ENCODE assay signal across 8 cellular contexts in genomic region chr5:154937718-154938466, GRCh38. TPM values are rescaled to one million over a fixed set of nuclear protein-coding genes. Genes with fewer than 3 reads are reported as not detected.
A peak's percentile ranks its signal among the peaks of the same experiment; 100 is the strongest.
DNase-seq lines count a peak whose midpoint lies in the region; ATAC-seq, FAIRE-seq and TF ChIP-seq lines count a peak whose summit lies in the region.

A gene with protein sequence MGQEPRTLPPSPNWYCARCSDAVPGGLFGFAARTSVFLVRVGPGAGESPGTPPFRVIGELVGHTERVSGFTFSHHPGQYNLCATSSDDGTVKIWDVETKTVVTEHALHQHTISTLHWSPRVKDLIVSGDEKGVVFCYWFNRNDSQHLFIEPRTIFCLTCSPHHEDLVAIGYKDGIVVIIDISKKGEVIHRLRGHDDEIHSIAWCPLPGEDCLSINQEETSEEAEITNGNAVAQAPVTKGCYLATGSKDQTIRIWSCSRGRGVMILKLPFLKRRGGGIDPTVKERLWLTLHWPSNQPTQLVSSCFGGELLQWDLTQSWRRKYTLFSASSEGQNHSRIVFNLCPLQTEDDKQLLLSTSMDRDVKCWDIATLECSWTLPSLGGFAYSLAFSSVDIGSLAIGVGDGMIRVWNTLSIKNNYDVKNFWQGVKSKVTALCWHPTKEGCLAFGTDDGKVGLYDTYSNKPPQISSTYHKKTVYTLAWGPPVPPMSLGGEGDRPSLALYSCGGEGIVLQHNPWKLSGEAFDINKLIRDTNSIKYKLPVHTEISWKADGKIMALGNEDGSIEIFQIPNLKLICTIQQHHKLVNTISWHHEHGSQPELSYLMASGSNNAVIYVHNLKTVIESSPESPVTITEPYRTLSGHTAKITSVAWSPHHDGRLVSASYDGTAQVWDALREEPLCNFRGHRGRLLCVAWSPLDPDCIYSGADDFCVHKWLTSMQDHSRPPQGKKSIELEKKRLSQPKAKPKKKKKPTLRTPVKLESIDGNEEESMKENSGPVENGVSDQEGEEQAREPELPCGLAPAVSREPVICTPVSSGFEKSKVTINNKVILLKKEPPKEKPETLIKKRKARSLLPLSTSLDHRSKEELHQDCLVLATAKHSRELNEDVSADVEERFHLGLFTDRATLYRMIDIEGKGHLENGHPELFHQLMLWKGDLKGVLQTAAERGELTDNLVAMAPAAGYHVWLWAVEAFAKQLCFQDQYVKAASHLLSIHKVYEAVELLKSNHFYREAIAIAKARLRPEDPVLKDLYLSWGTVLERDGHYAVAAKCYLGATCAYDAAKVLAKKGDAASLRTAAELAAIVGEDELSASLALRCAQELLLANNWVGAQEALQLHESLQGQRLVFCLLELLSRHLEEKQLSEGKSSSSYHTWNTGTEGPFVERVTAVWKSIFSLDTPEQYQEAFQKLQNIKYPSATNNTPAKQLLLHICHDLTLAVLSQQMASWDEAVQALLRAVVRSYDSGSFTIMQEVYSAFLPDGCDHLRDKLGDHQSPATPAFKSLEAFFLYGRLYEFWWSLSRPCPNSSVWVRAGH (N-terminal part only) (minus strand): TSS chr5:154938211. CDS start chr5:154938133, 78 bp downstream.

- peaks cover 22% of the 10 kb centered on the region for H3K4me1 Mint-ChIP-seq in Calu3 (ENCODE audit: low read depth, unreplicated experiment)

- intact Hi-C loops in Calu3 (cut with micrococcal nuclease; ENCODE audit: unreplicated experiment): no loop called here
- intact Hi-C loops in mucosa of descending colon (cut with DNase I, micrococcal nuclease): no loop called here

- peak; percentile 58 for FAIRE-seq in HTR-8/SVneo (lab: Jason Lieb, UNC)

- H3K4me3 ChIP-seq in OCI-LY3 (ENCODE audit: low read length): peak within 1 kb of the TSS; percentile 97
- peak within 1 kb of the TSS; percentile 70 for H3K4me3 ChIP-seq in mucosa of descending colon

- H3K27ac ChIP-seq in OCI-LY3 (ENCODE audit: low read length) (peak within 1 kb of the TSS; percentile 24; the same call in 1 of the 2 replicates), epithelial cell of prostate (no peak within 1 kb of the TSS)

- peaks cover 20% of the 10 kb centered on the region for H3K4me1 ChIP-seq in OCI-LY3 (ENCODE audit: low read length)
- H3K4me1 ChIP-seq in mucosa of descending colon (ENCODE audit: low read depth): peaks cover 20% of the 10 kb centered on the region

- H3K4me3 Mint-ChIP-seq in Calu3 (ENCODE audit: low read depth, unreplicated experiment): peak within 1 kb of the TSS; percentile 92

- H3K9ac ChIP-seq in OCI-LY3 (ENCODE audit: low read length): peak within 1 kb of the TSS; percentile 86

- H4K20me1 ChIP-seq in OCI-LY3 (ENCODE audit: insufficient read depth, low read length): no peaks in the 10 kb centered on the region

- TF ChIP-seq CTCF in Calu3 (IDR thresholded peaks at IDR 0.05; ENCODE audit: unreplicated experiment) (no peak), OCI-LY3 (IDR thresholded peaks at IDR 0.05; ENCODE audit: low read depth, low read length) (no peak), mucosa of descending colon (IDR thresholded peaks at IDR 0.05) (no peak)

- no TSS peak for BruUV-seq in Calu3 (replicated peaks; lab: Mats Ljungman, UMichigan)

- peaks cover 64% of the 10 kb centered on the region for H3K79me2 ChIP-seq in OCI-LY3 (ENCODE audit: low read length)

- H2AFZ ChIP-seq in OCI-LY3 (ENCODE audit: low read depth, low read length): peak within 1 kb of the TSS; percentile 91; the same call in 1 of the 2 replicates

- no peaks in the 10 kb centered on the region for H3K27me3 Mint-ChIP-seq in Calu3 (ENCODE audit: unreplicated experiment)

- DNase-seq in Calu3 (peak; percentile 92), HTR-8/SVneo (ENCODE audit: insufficient read length, low spot score) (peak; percentile 88), activated T-cell treated with anti-CD3 and anti-CD28 coated beads for 24 hours (ENCODE audit: low read depth) (peak; percentile 81), epithelial cell of prostate (ENCODE audit: low read depth, low spot score) (peak; percentile 27), mucosa of descending colon (peak; percentile 91 to 93 (median 92))
- DNase-seq in stimulated activated CD8-positive, alpha-beta memory T cell treated with anti-CD3 and anti-CD28 coated beads, Interleukin-4, amount 100 ng/mL, for 24 hours (ENCODE audit: low read depth): peak; percentile 75

- H3K4me2 ChIP-seq in OCI-LY3 (ENCODE audit: low read length): peak within 1 kb of the TSS; percentile 99

- H3K27ac Mint-ChIP-seq in Calu3 (ENCODE audit: unreplicated experiment): peak within 1 kb of the TSS; percentile 55

- ATAC-seq in GM21367 (IDR thresholded peaks at IDR 0.05; ENCODE audit: unreplicated experiment) (peak; percentile 76), mucosa of descending colon (peak; percentile 97)

- H3K9me3 ChIP-seq in OCI-LY3 (ENCODE audit: insufficient read depth, low read length) (no peaks in the 10 kb centered on the region), mucosa of descending colon (no peaks in the 10 kb centered on the region)

- peaks cover 33% of the 10 kb centered on the region for H3K36me3 Mint-ChIP-seq in Calu3 (ENCODE audit: insufficient read depth, unreplicated experiment)

- peaks cover 10% of the 10 kb centered on the region for H3K36me3 ChIP-seq in OCI-LY3 (replicated peaks; ENCODE audit: low read depth, low read length)
- H3K36me3 ChIP-seq in mucosa of descending colon (ENCODE audit: low read depth): no peaks in the 10 kb centered on the region

- H3K27me3 ChIP-seq in OCI-LY3 (ENCODE audit: low read depth, low read length): no peaks in the 10 kb centered on the region

- CTCF ChIA-PET in Calu3 (lab: Charles Lee): interaction anchor here (0.6 to 1.8 kb wide), 2 partner anchors 9 to 32 kb away, joined by 3 to 5 read pairs; no protein-coding TSS in a partner anchor

- no peaks in the 10 kb centered on the region for H3K9me3 Mint-ChIP-seq in Calu3 (ENCODE audit: low read depth, unreplicated experiment)

RNA-seq across cellular contexts. Expression of the gene that starts here (rescaled TPM):
- total RNA-seq in Calu3 (2022) (27.7 and 30.5 TPM in 2 replicates), mucosa of descending colon (10 to 100 TPM in 1 of 3 donors, 1 to 10 TPM in 2; 6.8 to 15.5 (median 9.3) TPM)

Comparison
In these comparisons a context has a peak if more than half of its experiments do, and no peak if none do; other contexts are left out.
1. DNase-seq: peak in every context shown above with its lines; median percentile 92 in Calu3; 92 in mucosa of descending colon; 88 in HTR-8/SVneo; 81 in activated T-cell treated with anti-CD3 and anti-CD28 coated beads for 24 hours; 75 in stimulated activated CD8-positive, alpha-beta memory T cell treated with anti-CD3 and anti-CD28 coated beads, Interleukin-4, amount 100 ng/mL, for 24 hours; 27 in epithelial cell of prostate.